In the genomic region with DNA sequence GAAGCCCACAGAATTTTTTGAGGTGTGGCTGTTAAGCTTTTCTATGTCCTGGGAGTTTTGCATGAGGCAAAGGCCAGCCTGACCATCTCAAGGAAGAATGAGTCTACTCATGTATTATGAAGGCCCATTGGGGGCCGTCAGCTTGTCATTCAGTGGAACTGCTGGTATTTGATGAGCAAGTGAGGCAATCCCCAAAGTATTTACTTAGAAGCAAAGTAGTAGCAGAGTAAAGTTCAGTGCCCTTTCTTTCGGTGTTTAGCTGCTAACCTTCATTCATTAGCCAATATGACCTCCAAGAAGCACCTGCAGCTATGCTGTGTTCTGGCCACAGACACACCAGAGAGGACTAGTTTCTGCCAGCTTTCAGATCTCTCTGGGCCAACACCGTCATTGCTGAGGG, we compare ENCODE assay signal across 15 cellular contexts.
A peak's percentile ranks its signal among the peaks of the same experiment; 100 is the strongest.
DNase-seq lines count a peak whose midpoint lies in the region; ATAC-seq and TF ChIP-seq lines count a peak whose summit lies in the region.
"Had no signal": no experiment of that assay in that cellular context is flagged by ENCODE, and none has a peak within 500 bp of the region (broad histone marks: within the 10 kb centered on the region; RNA-seq: fewer than 3 reads in every experiment).

No MANE protein-coding gene starts in this region.

- H3K4me1 ChIP-seq in Karpas-422 (ENCODE audit: low read length) (peaks cover 38% of the 10 kb centered on the region), neural progenitor cell (peaks cover 72% of the 10 kb centered on the region), gastroesophageal sphincter (peaks cover 0 to 15% (median 8%) of the 10 kb centered on the region in 3 donors)

- no peak for TF ChIP-seq EP300 in gastroesophageal sphincter (IDR thresholded peaks at IDR 0.05)

- peaks cover 2% of the 10 kb centered on the region for H3K9me3 Mint-ChIP-seq in neural progenitor cell
- H3K9me3 Mint-ChIP-seq: CD8-positive, alpha-beta T cell; GM23338 had no signal

- H3K36me3 ChIP-seq in Karpas-422 (ENCODE audit: insufficient read depth, low read length) (no peaks in the 10 kb centered on the region), neural progenitor cell (no peaks in the 10 kb centered on the region), gastroesophageal sphincter (no peaks in the 10 kb centered on the region)
- H3K36me3 ChIP-seq: BLaER1 treated with 17β-estradiol and CSF1 and Interleukin-3, amounts not matched to agents 10 nM and 100 nM had no signal

- H3K27me3 ChIP-seq in Karpas-422 (ENCODE audit: low read length) (no peaks in the 10 kb centered on the region), neural progenitor cell (peaks cover 70% of the 10 kb centered on the region), gastroesophageal sphincter (peaks cover 93% of the 10 kb centered on the region)

- peaks cover 66% of the 10 kb centered on the region for H3F3A ChIP-seq in neural progenitor cell (ENCODE audit: low read depth)

- H2AFZ ChIP-seq in Karpas-422 (ENCODE audit: low read length) (no peak overlapping the region), neural progenitor cell (replicated peaks) (no peak overlapping the region)
- H2AFZ ChIP-seq: GM23338 had no signal

- H3K4me3 ChIP-seq in Karpas-422 (ENCODE audit: low read length) (no peak overlapping the region), neural progenitor cell (no peak overlapping the region), gastroesophageal sphincter (no peak overlapping the region)
- H3K4me3 ChIP-seq: BLaER1 treated with 17β-estradiol and CSF1 and Interleukin-3, amounts not matched to agents 10 nM and 100 nM; GM12878; GM23338 had no signal

- H3K27me3 Mint-ChIP-seq in neural progenitor cell (ENCODE audit: insufficient read depth, low read depth), result peaks cover 20% of the 10 kb centered on the region

- no peaks in the 10 kb centered on the region for H3K79me2 ChIP-seq in Karpas-422 (ENCODE audit: low read length)
- H3K79me2 ChIP-seq in neural progenitor cell (ENCODE audit: low read depth), result no peaks in the 10 kb centered on the region

- H3K27ac Mint-ChIP-seq in neural progenitor cell, result no peak overlapping the region
- H3K27ac Mint-ChIP-seq: B cell; CD8-positive, alpha-beta T cell; GM23338 had no signal

- H3K4me3 Mint-ChIP-seq in neural progenitor cell, result peak overlapping the region; percentile 53
- H3K4me3 Mint-ChIP-seq: B cell; CD8-positive, alpha-beta T cell; GM23338 had no signal

- H3K27ac ChIP-seq in Karpas-422 (ENCODE audit: low read length) (no peak overlapping the region), neural progenitor cell (no peak overlapping the region), gastroesophageal sphincter (no peak overlapping the region)
- H3K27ac ChIP-seq: BLaER1 treated with 17β-estradiol and CSF1 and Interleukin-3, amounts not matched to agents 10 nM and 100 nM had no signal

- no peak for DNase-seq in Karpas-422
- no peak for DNase-seq in left lobe of liver (ENCODE audit: low spot score)
- peak; percentile 55 for DNase-seq in neural progenitor cell (ENCODE audit: low spot score)
- DNase-seq in RPMI8226, result no peak
- DNase-seq: Calu3; CD8-positive, alpha-beta T cell; DMS79 treated with DMSO at 0.1 percent for 48 hours; HCEC 1CT had no signal

- WGBS in gastroesophageal sphincter (ENCODE audit: low coverage in 1 of 2), 2 donors, result 75 to 83% methylated on average over 2 of the region's 3 CpGs

- TF ChIP-seq CTCF in neural progenitor cell (IDR thresholded peaks at IDR 0.05), result no peak
- no peak for TF ChIP-seq CTCF in gastroesophageal sphincter (IDR thresholded peaks at IDR 0.05)

- ATAC-seq in left lobe of liver (peak; percentile 80), gastroesophageal sphincter (no peak), HG02981 (IDR thresholded peaks at IDR 0.05; ENCODE audit: unreplicated experiment) (no peak), GM19395 (IDR thresholded peaks at IDR 0.05; ENCODE audit: unreplicated experiment) (no peak)
- ATAC-seq: CD8-positive, alpha-beta T cell; GM12878; GM23338 had no signal

- no peaks in the 10 kb centered on the region for H3K9me2 ChIP-seq in Karpas-422 (replicated peaks; ENCODE audit: insufficient read depth, low read length)

- H4K20me1 ChIP-seq in Karpas-422 (ENCODE audit: insufficient read depth, low read depth, low read length) (no peaks in the 10 kb centered on the region), neural progenitor cell (ENCODE audit: low read depth) (no peaks in the 10 kb centered on the region)

- TF ChIP-seq POLR2A in gastroesophageal sphincter (IDR thresholded peaks at IDR 0.05), result no peak

- H3K9me3 ChIP-seq in Karpas-422 (ENCODE audit: low read length) (no peaks in the 10 kb centered on the region), neural progenitor cell (ENCODE audit: low read depth) (no peaks in the 10 kb centered on the region), gastroesophageal sphincter (no peaks in the 10 kb centered on the region)
- H3K9me3 ChIP-seq: BLaER1 treated with 17β-estradiol and CSF1 and Interleukin-3, amounts not matched to agents 10 nM and 100 nM had no signal

- H3K36me3 Mint-ChIP-seq in neural progenitor cell, result no peaks in the 10 kb centered on the region
- H3K36me3 Mint-ChIP-seq: CD8-positive, alpha-beta T cell had no signal

- H3K9ac ChIP-seq in Karpas-422 (ENCODE audit: low read length) (no peak overlapping the region), neural progenitor cell (no peak overlapping the region)
- H3K9ac ChIP-seq: BLaER1 treated with 17β-estradiol and CSF1 and Interleukin-3, amounts not matched to agents 10 nM and 100 nM had no signal

- H3K4me1 Mint-ChIP-seq in neural progenitor cell, result peaks cover 65% of the 10 kb centered on the region

- H3K4me2 ChIP-seq in Karpas-422 (ENCODE audit: low read depth, low read length, poor library complexity, severe bottlenecking) (peak overlapping the region; percentile 78), neural progenitor cell (peak overlapping the region; percentile 91)
- H3K4me2 ChIP-seq: BLaER1 treated with 17β-estradiol and CSF1 and Interleukin-3, amounts not matched to agents 10 nM and 100 nM; GM23338 had no signal
